In the genomic region with DNA sequence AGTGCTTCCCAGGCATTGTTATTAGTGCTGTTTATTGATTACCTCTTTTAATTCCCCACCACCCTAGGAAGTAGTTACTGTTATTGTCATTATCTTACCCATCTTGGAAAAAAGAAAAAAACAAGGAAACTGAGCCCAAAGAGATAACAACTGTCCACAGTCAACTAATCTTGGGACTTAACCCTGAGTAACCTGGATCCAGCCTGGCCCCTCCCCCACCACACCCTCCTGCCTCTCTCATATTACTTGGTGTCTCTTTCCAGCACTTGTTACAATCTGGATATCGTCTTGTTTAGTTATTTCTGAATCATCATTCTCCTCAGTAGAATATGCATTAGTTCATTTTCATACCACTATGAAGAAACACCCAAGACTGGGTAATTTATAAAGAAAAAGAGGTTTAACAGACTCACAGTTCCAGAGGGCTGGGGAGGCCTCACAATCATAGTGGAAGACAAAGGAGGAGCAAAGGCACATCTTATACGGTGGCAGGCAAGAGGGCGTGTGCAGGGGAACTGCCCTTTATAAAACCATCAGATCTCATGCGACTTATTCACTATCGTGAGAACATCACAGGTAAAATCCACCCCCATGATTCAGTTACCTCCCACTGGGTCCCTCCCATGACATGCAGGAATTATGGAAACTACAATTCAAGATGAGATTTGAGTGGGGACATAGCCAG, we compare ENCODE assay signal across 25 cellular contexts.
"Had no signal": no experiment of that assay in that cellular context is flagged by ENCODE, and none has a peak within 500 bp of the region (broad histone marks: within the 10 kb centered on the region; RNA-seq: fewer than 3 reads in every experiment).

No MANE protein-coding gene starts in this region.

- H3K27ac Mint-ChIP-seq: activated CD8-positive, alpha-beta T cell treated with anti-CD3 and anti-CD28 coated beads for 36 hours; activated naive CD8-positive, alpha-beta T cell; effector memory CD8-positive, alpha-beta T cell had no signal

- H3K9me3 Mint-ChIP-seq: activated CD8-positive, alpha-beta T cell treated with anti-CD3 and anti-CD28 coated beads for 36 hours; activated T-cell treated with anti-CD3 and anti-CD28 coated beads, Interleukin-2, amount 50 U/mL, for 4 hours; activated T-helper 2 cell treated with anti-CD3 and anti-CD28 coated beads, Interferon-gamma antibody, Interleukin-2, Interleukin-4, amounts not matched to agents 10 μg/mL and 5 μg/mL and 100 μg/mL, durations not matched to agents 14 hours and 24 hours and 36 hours; central memory CD8-positive, alpha-beta T cell; effector memory CD8-positive, alpha-beta T cell had no signal

- H3K36me3 ChIP-seq: brain microvascular endothelial cell, esophagus squamous epithelium, gastroesophageal sphincter, heart right ventricle had no signal

- H3K27me3 ChIP-seq: brain microvascular endothelial cell, heart right ventricle, hepatocyte had no signal

- H3K27ac ChIP-seq: brain microvascular endothelial cell, epithelial cell of prostate, esophagus squamous epithelium, gastroesophageal sphincter, heart right ventricle, hepatocyte had no signal

- H3K4me3 Mint-ChIP-seq: activated CD8-positive, alpha-beta T cell treated with anti-CD3 and anti-CD28 coated beads for 36 hours; activated naive CD8-positive, alpha-beta T cell; activated T-cell treated with anti-CD3 and anti-CD28 coated beads, Interleukin-2, amount 50 U/mL, for 4 hours; central memory CD8-positive, alpha-beta T cell; effector memory CD8-positive, alpha-beta T cell had no signal

- DNase-seq: activated CD4-positive, alpha-beta T cell treated with anti-CD3 and anti-CD28 coated beads for 1 hour; activated CD4-positive, alpha-beta T cell treated with anti-CD3 and anti-CD28 coated beads for 48 hours; activated CD4-positive, alpha-beta T cell treated with anti-CD3 and anti-CD28 coated beads, Interleukin-2, amount 50 U/mL, for 1 hour; activated CD8-positive, alpha-beta memory T cell treated with anti-CD3 and anti-CD28 coated beads for 24 hours; activated CD8-positive, alpha-beta T cell treated with anti-CD3 and anti-CD28 coated beads for 36 hours; activated effector memory CD4-positive, alpha-beta T cell treated with anti-CD3 and anti-CD28 coated beads, Interleukin-2, amount 50 U/mL, for 16 hours; activated naive CD4-positive, alpha-beta T cell treated with anti-CD3 and anti-CD28 coated beads, Interleukin-2, amount 50 U/mL, for 16 hours; activated T-cell treated with anti-CD3 and anti-CD28 coated beads, Interleukin-2, amount 50 U/mL, for 4 hours; amniotic stem cell; anterior cingulate cortex; brain microvascular endothelial cell; cortex of kidney; dermis blood vessel endothelial cell; effector CD4-positive, alpha-beta T cell; effector memory CD8-positive, alpha-beta T cell; esophagus squamous epithelium; foreskin melanocyte; heart right ventricle; T1000 had no signal

- ATAC-seq: activated CD8-positive, alpha-beta T cell treated with anti-CD3 and anti-CD28 coated beads for 36 hours; activated T-cell treated with anti-CD3 and anti-CD28 coated beads, Interleukin-2, amount 50 U/mL, for 4 hours; effector memory CD8-positive, alpha-beta T cell; gastroesophageal sphincter; heart right ventricle had no signal

- H3K27me3 Mint-ChIP-seq: activated CD8-positive, alpha-beta T cell treated with anti-CD3 and anti-CD28 coated beads for 36 hours; activated naive CD8-positive, alpha-beta T cell; central memory CD8-positive, alpha-beta T cell had no signal

- H3K4me1 Mint-ChIP-seq: central memory CD8-positive, alpha-beta T cell had no signal

- H3K9me3 ChIP-seq: esophagus squamous epithelium, gastroesophageal sphincter had no signal

- H3K4me3 ChIP-seq: esophagus squamous epithelium, gastroesophageal sphincter, heart right ventricle, hepatocyte had no signal
